Comparison of ENCODE assay signal across 41 cellular contexts in the genomic region with DNA sequence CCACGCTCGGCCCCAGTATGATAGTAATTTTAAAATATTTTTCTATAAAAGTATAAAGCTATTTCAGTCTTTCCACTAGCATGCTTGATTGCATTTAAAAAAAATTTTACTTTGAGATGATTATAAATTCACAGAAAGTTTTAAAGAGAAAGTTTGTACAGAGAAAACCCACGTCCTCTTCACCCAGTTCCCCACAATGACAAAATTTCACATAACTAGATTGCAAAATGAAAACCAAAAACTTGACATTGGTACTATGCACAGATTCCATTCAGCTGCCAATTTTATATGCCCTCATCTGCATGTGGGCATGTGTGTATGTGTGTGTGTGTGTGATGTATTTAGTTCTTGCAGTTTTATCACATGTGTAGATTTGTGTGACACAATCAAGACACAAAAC. TPM values are rescaled to one million over a fixed set of nuclear protein-coding genes. Genes with fewer than 3 reads are reported as not detected.
"Had no signal": no experiment of that assay in that cellular context is flagged by ENCODE, and none has a peak within 500 bp of the region (broad histone marks: within the 10 kb centered on the region; RNA-seq: fewer than 3 reads in every experiment).

No MANE protein-coding gene starts in this region.

- H3K36me3 Mint-ChIP-seq: activated naive CD4-positive, alpha-beta T cell treated with anti-CD3 and anti-CD28 coated beads, Interleukin-2, amount 10 ng/mL, durations not matched to agents 7 days and 5 days; activated naive CD4-positive, alpha-beta T cell treated with anti-CD3 and anti-CD28 coated beads, Interleukin-2, amount 50 U/mL, for 24 hours; activated naive CD4-positive, alpha-beta T cell treated with anti-CD3 and anti-CD28 coated beads, Interleukin-2, amount 50 U/mL, for 72 hours; activated naive CD8-positive, alpha-beta T cell; activated naive CD8-positive, alpha-beta T cell treated with anti-CD3 and anti-CD28 coated beads for 36 hours; brain had no signal

- FAIRE-seq: astrocyte, bronchial epithelial cell had no signal

- ATAC-seq: activated naive CD4-positive, alpha-beta T cell treated with anti-CD3 and anti-CD28 coated beads, Interleukin-2, amount 50 U/mL, for 72 hours; activated T-cell treated with anti-CD3 and anti-CD28 coated beads, Interleukin-2, amount 50 U/mL, for 4 hours; activated T-cell treated with anti-CD3 and anti-CD28 coated beads, Interleukin-2, amount 50 U/mL, for 72 hours; activated T-helper 17 cell treated with anti-CD3 and anti-CD28 coated beads, Interleukin-2, amount 50 U/mL, for 72 hours; body of pancreas had no signal

- H3K4me3 ChIP-seq: adrenal gland, ascending aorta, body of pancreas, breast epithelium, cardiac muscle cell had no signal

- H3K9me3 ChIP-seq: adrenal gland, ascending aorta, body of pancreas, breast epithelium had no signal

- H3K27ac Mint-ChIP-seq: activated naive CD4-positive, alpha-beta T cell treated with anti-CD3 and anti-CD28 coated beads for 36 hours; activated naive CD4-positive, alpha-beta T cell treated with anti-CD3 and anti-CD28 coated beads, Interleukin-2, amount 10 ng/mL, durations not matched to agents 7 days and 5 days; activated naive CD4-positive, alpha-beta T cell treated with anti-CD3 and anti-CD28 coated beads, Interleukin-2, amount 50 U/mL, for 24 hours; activated naive CD4-positive, alpha-beta T cell treated with anti-CD3 and anti-CD28 coated beads, Interleukin-2, amount 50 U/mL, for 72 hours; activated naive CD8-positive, alpha-beta T cell; activated naive CD8-positive, alpha-beta T cell treated with anti-CD3 and anti-CD28 coated beads for 36 hours; activated T-cell treated with anti-CD3 and anti-CD28 coated beads, Interleukin-2, amount 50 U/mL, for 24 hours; activated T-cell treated with anti-CD3 and anti-CD28 coated beads, Interleukin-2, amount 50 U/mL, for 72 hours; activated T-helper 1 cell treated with anti-CD3 and anti-CD28 coated beads, Interleukin-12 subunit alpha, Interleukin-12 subunit beta, Interleukin-2, Interleukin-4 antibody, amounts not matched to agents 30 ng/mL and 10 ng/mL and 1 ng/mL, durations not matched to agents 14 hours and 24 hours and 36 hours; activated T-helper 17 cell treated with anti-CD3 and anti-CD28 coated beads, Interleukin-2, amount 50 U/mL, for 72 hours; activated T-helper 2 cell treated with anti-CD3 and anti-CD28 coated beads, Interferon-gamma antibody, Interleukin-2, Interleukin-4, amounts not matched to agents 10 μg/mL and 5 μg/mL and 100 μg/mL, durations not matched to agents 14 hours and 24 hours and 36 hours; brain had no signal

- H3K4me1 Mint-ChIP-seq: activated naive CD4-positive, alpha-beta T cell treated with anti-CD3 and anti-CD28 coated beads, Interleukin-2, amount 10 ng/mL, durations not matched to agents 7 days and 5 days; activated naive CD4-positive, alpha-beta T cell treated with anti-CD3 and anti-CD28 coated beads, Interleukin-2, amount 50 U/mL, for 24 hours; activated naive CD8-positive, alpha-beta T cell treated with anti-CD3 and anti-CD28 coated beads for 36 hours; activated T-helper 17 cell treated with anti-CD3 and anti-CD28 coated beads, Interleukin-2, amount 50 U/mL, for 72 hours; brain; central memory CD8-positive, alpha-beta T cell had no signal

- H3K36me3 ChIP-seq: adrenal gland, ascending aorta, breast epithelium, cardiac muscle cell had no signal

- H3K4me3 Mint-ChIP-seq: activated naive CD4-positive, alpha-beta T cell treated with anti-CD3 and anti-CD28 coated beads for 36 hours; activated naive CD4-positive, alpha-beta T cell treated with anti-CD3 and anti-CD28 coated beads, Interleukin-2, amount 10 ng/mL, durations not matched to agents 7 days and 5 days; activated naive CD4-positive, alpha-beta T cell treated with anti-CD3 and anti-CD28 coated beads, Interleukin-2, amount 50 U/mL, for 24 hours; activated naive CD8-positive, alpha-beta T cell; activated naive CD8-positive, alpha-beta T cell treated with anti-CD3 and anti-CD28 coated beads for 36 hours; activated T-cell treated with anti-CD3 and anti-CD28 coated beads, Interleukin-2, amount 50 U/mL, for 24 hours; activated T-cell treated with anti-CD3 and anti-CD28 coated beads, Interleukin-2, amount 50 U/mL, for 4 hours; activated T-cell treated with anti-CD3 and anti-CD28 coated beads, Interleukin-2, amount 50 U/mL, for 72 hours; activated T-helper 1 cell treated with anti-CD3 and anti-CD28 coated beads, Interleukin-12 subunit alpha, Interleukin-12 subunit beta, Interleukin-2, Interleukin-4 antibody, amounts not matched to agents 30 ng/mL and 10 ng/mL and 1 ng/mL, durations not matched to agents 14 hours and 24 hours and 36 hours; activated T-helper 17 cell treated with anti-CD3 and anti-CD28 coated beads, Interleukin-2, amount 50 U/mL, for 72 hours; brain; central memory CD8-positive, alpha-beta T cell had no signal

- H3K27ac ChIP-seq: adrenal gland, ascending aorta, body of pancreas, breast epithelium, cardiac muscle cell had no signal

- H3K27me3 ChIP-seq: adrenal gland, ascending aorta, body of pancreas, breast epithelium, cardiac muscle cell had no signal

- H3K4me1 ChIP-seq: adrenal gland, ascending aorta, body of pancreas, breast epithelium had no signal

- H3K9me3 Mint-ChIP-seq: activated naive CD4-positive, alpha-beta T cell treated with anti-CD3 and anti-CD28 coated beads for 36 hours; activated naive CD4-positive, alpha-beta T cell treated with anti-CD3 and anti-CD28 coated beads, Interleukin-2, amount 10 ng/mL, durations not matched to agents 7 days and 5 days; activated naive CD4-positive, alpha-beta T cell treated with anti-CD3 and anti-CD28 coated beads, Interleukin-2, amount 50 U/mL, for 24 hours; activated naive CD4-positive, alpha-beta T cell treated with anti-CD3 and anti-CD28 coated beads, Interleukin-2, amount 50 U/mL, for 72 hours; activated naive CD8-positive, alpha-beta T cell treated with anti-CD3 and anti-CD28 coated beads for 36 hours; activated T-cell treated with anti-CD3 and anti-CD28 coated beads, Interleukin-2, amount 50 U/mL, for 24 hours; activated T-cell treated with anti-CD3 and anti-CD28 coated beads, Interleukin-2, amount 50 U/mL, for 4 hours; activated T-cell treated with anti-CD3 and anti-CD28 coated beads, Interleukin-2, amount 50 U/mL, for 72 hours; activated T-helper 1 cell treated with anti-CD3 and anti-CD28 coated beads, Interleukin-12 subunit alpha, Interleukin-12 subunit beta, Interleukin-2, Interleukin-4 antibody, amounts not matched to agents 30 ng/mL and 10 ng/mL and 1 ng/mL, durations not matched to agents 14 hours and 24 hours and 36 hours; activated T-helper 17 cell treated with anti-CD3 and anti-CD28 coated beads, Interleukin-2, amount 50 U/mL, for 72 hours; activated T-helper 2 cell treated with anti-CD3 and anti-CD28 coated beads, Interferon-gamma antibody, Interleukin-2, Interleukin-4, amounts not matched to agents 10 μg/mL and 5 μg/mL and 100 μg/mL, durations not matched to agents 14 hours and 24 hours and 36 hours; central memory CD8-positive, alpha-beta T cell had no signal

- DNase-seq: activated effector memory CD4-positive, alpha-beta T cell treated with anti-CD3 and anti-CD28 coated beads, Interleukin-2, amount 50 U/mL, for 16 hours; activated effector memory CD4-positive, alpha-beta T cell treated with Interleukin-2 at 50 U/mL for 16 hours; activated gamma-delta T cell; activated gamma-delta T cell treated with Interleukin-2 at 50 U/mL for 16 hours; activated naive CD4-positive, alpha-beta T cell; activated naive CD4-positive, alpha-beta T cell treated with anti-CD3 and anti-CD28 coated beads for 36 hours; activated naive CD4-positive, alpha-beta T cell treated with anti-CD3 and anti-CD28 coated beads, Interleukin-2, amount 10 ng/mL, durations not matched to agents 7 days and 5 days; activated naive CD4-positive, alpha-beta T cell treated with anti-CD3 and anti-CD28 coated beads, Interleukin-2, amount 50 U/mL, for 16 hours; activated naive CD4-positive, alpha-beta T cell treated with Interleukin-2 at 50 U/mL for 16 hours; activated naive CD8-positive, alpha-beta T cell treated with anti-CD3 and anti-CD28 coated beads for 36 hours; activated T-cell treated with anti-CD3 and anti-CD28 coated beads for 4 hours; activated T-cell treated with anti-CD3 and anti-CD28 coated beads, Interleukin-2, amount 50 U/mL, for 1 hour; activated T-cell treated with anti-CD3 and anti-CD28 coated beads, Interleukin-2, amount 50 U/mL, for 24 hours; activated T-cell treated with anti-CD3 and anti-CD28 coated beads, Interleukin-2, amount 50 U/mL, for 4 hours; activated T-cell treated with anti-CD3 and anti-CD28 coated beads, Interleukin-2, amount 50 U/mL, for 48 hours; activated T-cell treated with anti-CD3 and anti-CD28 coated beads, Interleukin-2, amount 50 U/mL, for 72 hours; adrenal gland; amniotic stem cell; amygdala; anterior cingulate cortex; aorta; body of pancreas; caudate nucleus; central memory CD4-positive, alpha-beta T cell; cerebellar nuclear complex had no signal

RNA-seq across cellular contexts. Expression of gene BARHL1, which starts 57.1 kb away (rescaled TPM):
- total RNA-seq: activated naive CD4-positive, alpha-beta T cell treated with anti-CD3 and anti-CD28 coated beads for 36 hours; activated naive CD4-positive, alpha-beta T cell treated with anti-CD3 and anti-CD28 coated beads, Interleukin-2, amount 50 U/mL, for 72 hours; activated naive CD8-positive, alpha-beta T cell treated with anti-CD3 and anti-CD28 coated beads for 36 hours; activated T-cell treated with anti-CD3 and anti-CD28 coated beads, Interleukin-2, amount 50 U/mL, for 4 hours; activated T-cell treated with anti-CD3 and anti-CD28 coated beads, Interleukin-2, amount 50 U/mL, for 72 hours; activated T-helper 1 cell treated with anti-CD3 and anti-CD28 coated beads, Interleukin-12 subunit alpha, Interleukin-12 subunit beta, Interleukin-2, Interleukin-4 antibody, amounts not matched to agents 30 ng/mL and 10 ng/mL and 1 ng/mL, durations not matched to agents 14 hours and 24 hours and 36 hours; activated T-helper 17 cell treated with anti-CD3 and anti-CD28 coated beads, Interleukin-2, amount 50 U/mL, for 72 hours; activated T-helper 2 cell treated with anti-CD3 and anti-CD28 coated beads, Interferon-gamma antibody, Interleukin-2, Interleukin-4, amounts not matched to agents 10 μg/mL and 5 μg/mL and 100 μg/mL, durations not matched to agents 14 hours and 24 hours and 36 hours; adrenal gland; aorta; ascending aorta; astrocyte; body of pancreas; breast epithelium; bronchial epithelial cell; cardiac muscle cell; cardiac septum; chondrocyte had no signal
- polyA plus RNA-seq: adipose tissue, adrenal gland, aorta, cardiac muscle cell had no signal
